In the genomic region with DNA sequence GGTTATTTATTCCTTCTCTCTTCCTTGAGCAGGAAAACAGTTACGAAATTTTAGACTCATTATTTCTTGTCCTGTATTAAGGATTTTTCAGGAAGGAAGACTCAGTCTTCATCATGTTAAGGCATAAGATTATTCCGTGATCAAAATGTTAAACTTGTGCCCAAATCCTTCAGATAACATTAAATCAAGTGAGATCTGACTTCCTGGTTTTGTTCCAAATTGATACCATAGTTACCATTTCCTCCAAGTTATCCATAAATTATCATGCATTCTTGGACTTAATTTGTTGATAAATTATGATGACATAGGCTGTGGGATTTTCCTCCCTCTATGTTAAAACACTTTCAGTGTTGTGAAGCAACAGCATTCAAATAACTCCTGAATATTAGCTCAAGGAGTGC, we compare ENCODE assay signal across 29 cellular contexts. TPM values are rescaled to one million over a fixed set of nuclear protein-coding genes. Genes with fewer than 3 reads are reported as not detected.
DNase-seq lines count a peak whose midpoint lies in the region; ATAC-seq, FAIRE-seq and TF ChIP-seq lines count a peak whose summit lies in the region.
"Had no signal": no experiment of that assay in that cellular context is flagged by ENCODE, and none has a peak within 500 bp of the region (broad histone marks: within the 10 kb centered on the region; RNA-seq: fewer than 3 reads in every experiment).

No MANE protein-coding gene starts in this region.

- DNase-seq in M059J (ENCODE audit: low read depth) (peak; percentile 44), breast epithelium (ENCODE audit: low spot score in 2 of 2) (no peak), keratinocyte (ENCODE audit: low read depth, low spot score) (no peak), tibial artery (no peak), DMS53 (lab: John Stamatoyannopoulos, UW) (no peak), BE2C (no peak)
- DNase-seq: activated CD4-positive, alpha-beta T cell treated with anti-CD3 and anti-CD28 coated beads, Interleukin-2, amount 10 ng/mL, durations not matched to agents 7 days and 5 days; activated CD8-positive, alpha-beta memory T cell treated with anti-CD3 and anti-CD28 coated beads, Interleukin-2, amount 10 ng/mL, durations not matched to agents 7 days and 5 days; body of pancreas; CD4-positive, alpha-beta T cell; DMS153; effector memory CD8-positive, alpha-beta T cell; esophagus squamous epithelium; GDM1; heart left ventricle; left colon; NCI-H1694 treated with DMSO at 0.1 percent for 48 hours; nephron progenitor cell; PC-3; posterior cingulate gyrus; sigmoid colon; stimulated activated CD4-positive, alpha-beta T cell treated with anti-CD3 and anti-CD28 coated beads, Interleukin-15, amount 100 ng/mL, for 24 hours had no signal

- no peaks in the 10 kb centered on the region for H3K9me1 ChIP-seq in keratinocyte (ENCODE audit: control insufficient read depth, extremely low read depth, insufficient read depth, low read length)

- no peaks in the 10 kb centered on the region for H3K36me3 ChIP-seq in breast epithelium
- peaks cover 1 to 10% of the 10 kb centered on the region in 2 experiments for H3K36me3 ChIP-seq in keratinocyte (ENCODE audit: control insufficient read depth in 2 of 2, extremely low read depth in 1 of 2, insufficient read depth in 2 of 2, low read length in 2 of 2)
- no peaks in the 10 kb centered on the region for H3K36me3 ChIP-seq in tibial artery
- no peaks in the 10 kb centered on the region for H3K36me3 ChIP-seq in BE2C
- H3K36me3 ChIP-seq: esophagus squamous epithelium, heart left ventricle, sigmoid colon had no signal

- no peak overlapping the region for H3K4me3 ChIP-seq in breast epithelium
- H3K4me3 ChIP-seq in keratinocyte (ENCODE audit: control insufficient read depth in 2 of 3, extremely low read depth in 1 of 3, insufficient read depth in 2 of 3, low read depth in 1 of 3, low read length in 3 of 3): no peak overlapping the region
- no peak overlapping the region for H3K4me3 ChIP-seq in tibial artery
- no peak overlapping the region for H3K4me3 ChIP-seq in BE2C (ENCODE audit: low read depth, low read length)
- H3K4me3 ChIP-seq: body of pancreas, esophagus squamous epithelium, heart left ventricle, K562, sigmoid colon had no signal

- intact Hi-C loops in breast epithelium (cut with DNase I; ENCODE audit: low total_unique reads) (no loop called here), tibial artery (cut with DNase I; ENCODE audit: low total_unique reads) (no loop called here)

- H3K9ac ChIP-seq in keratinocyte (ENCODE audit: control insufficient read depth, extremely low read depth, insufficient read depth, low read length): no peak overlapping the region

- peak; percentile 49 for FAIRE-seq in keratinocyte (lab: Jason Lieb, UNC)
- FAIRE-seq: GM18507, K562 had no signal

- no peak for ATAC-seq in HG02610 (IDR thresholded peaks at IDR 0.05; ENCODE audit: unreplicated experiment)
- ATAC-seq: activated CD8-positive, alpha-beta memory T cell treated with anti-CD3 and anti-CD28 coated beads, Interleukin-2, amount 10 ng/mL, durations not matched to agents 7 days and 5 days; body of pancreas; effector memory CD8-positive, alpha-beta T cell; HCT116; heart left ventricle; K562; left colon; PC-3 had no signal

- H4K20me1 ChIP-seq in keratinocyte (ENCODE audit: control insufficient read depth, extremely low read depth, insufficient read depth, low read length): no peaks in the 10 kb centered on the region

- TF ChIP-seq POLR2A in breast epithelium (IDR thresholded peaks at IDR 0.05): no peak

- dilution Hi-C loops in keratinocyte (cut with MboI; ENCODE audit: extremely low pct_ligation_motif_present, low sequenced_read_pairs): no loop called here

- peak overlapping the region; percentile 20 for H2AFZ ChIP-seq in keratinocyte (ENCODE audit: control insufficient read depth, low read length)

- H3K27ac ChIP-seq in breast epithelium (peak overlapping the region; percentile 22 to 34), keratinocyte (ENCODE audit: control insufficient read depth, insufficient read depth, low read length) (no peak overlapping the region), tibial artery (peak overlapping the region; percentile 54 to 82)
- H3K27ac ChIP-seq: body of pancreas, heart left ventricle, VCaP had no signal

- H3K27me3 ChIP-seq in breast epithelium (no peaks in the 10 kb centered on the region), keratinocyte (ENCODE audit: control insufficient read depth, extremely low read depth, insufficient read depth, low read length) (no peaks in the 10 kb centered on the region), tibial artery (no peaks in the 10 kb centered on the region), BE2C (peaks cover 7% of the 10 kb centered on the region; the same call in 1 of the 2 replicates)
- H3K27me3 ChIP-seq: body of pancreas, esophagus squamous epithelium, heart left ventricle, sigmoid colon had no signal

- peaks cover 3% of the 10 kb centered on the region for H3K79me2 ChIP-seq in keratinocyte (ENCODE audit: control insufficient read depth, insufficient read depth, low read length)

- TF ChIP-seq CTCF in breast epithelium (IDR thresholded peaks at IDR 0.05) (no peak), keratinocyte (optimal IDR thresholded peaks at IDR 0.05 in 1 of 3, IDR thresholded peaks at IDR 0.05 in 1 of 3, conservative IDR thresholded peaks at IDR 0.05 in 1 of 3; ENCODE audit: extremely low read depth in 1 of 3, insufficient read depth in 2 of 3, low read length in 3 of 3) (no peak), tibial artery (IDR thresholded peaks at IDR 0.05) (no peak), BE2C (IDR thresholded peaks at IDR 0.05; ENCODE audit: low read depth, low read length) (no peak)

- H3K9me3 ChIP-seq in breast epithelium (no peaks in the 10 kb centered on the region), keratinocyte (ENCODE audit: control insufficient read depth, low read depth, low read length) (no peaks in the 10 kb centered on the region), tibial artery (no peaks in the 10 kb centered on the region), BE2C (no peaks in the 10 kb centered on the region)
- H3K9me3 ChIP-seq: body of pancreas, esophagus squamous epithelium, heart left ventricle, sigmoid colon had no signal

- H3K4me1 ChIP-seq in breast epithelium (no peaks in the 10 kb centered on the region), keratinocyte (ENCODE audit: control insufficient read depth, extremely low read depth, insufficient read depth, low read length) (peaks cover 32% of the 10 kb centered on the region), tibial artery (peaks cover 0 to 86% (median 28%) of the 10 kb centered on the region in 4 donors), BE2C (no peaks in the 10 kb centered on the region)

- no peak overlapping the region for H3K4me2 ChIP-seq in keratinocyte (ENCODE audit: control insufficient read depth, extremely low read depth, insufficient read depth, low read depth, low read length)

RNA-seq across cellular contexts. Expression of gene EFEMP1, which starts 31.9 kb away (rescaled TPM):
- 91.3 and 128 TPM in 2 replicates for total RNA-seq in M059J (2014; rRNA removed; shearing (Covaris generic))
- 100 to 1,000 TPM; 186 to 445 (median 273) TPM for total RNA-seq in breast epithelium
- 176 to 285 TPM (median 234 TPM) in 3 replicates for polyA plus RNA-seq in keratinocyte
- polyA plus RNA-seq in keratinocyte (2011; ENCODE audit: low read depth): 29.3 TPM
- 80.8 and 128 TPM in 2 replicates for polyA plus RNA-seq in keratinocyte (2011; cell fraction: cytosol; rRNA removed)
- polyA plus RNA-seq in keratinocyte (2011; cell fraction: nucleus; rRNA removed): 212 and 243 TPM in 2 replicates
- polyA plus RNA-seq in keratinocyte (2012; ENCODE audit: low replicate concordance): 44.9 and 156 TPM in 2 replicates
- polyA minus RNA-seq in keratinocyte: 159 to 294 TPM (median 228 TPM) in 3 replicates
- 153 TPM for polyA minus RNA-seq in keratinocyte (2011; cell fraction: cytosol; rRNA and poly(A)+ RNA removed)
- 120 and 192 TPM in 2 replicates for polyA minus RNA-seq in keratinocyte (2011; cell fraction: nucleus; rRNA and poly(A)+ RNA removed)
- polyA plus RNA-seq in BE2C (2012; ENCODE audit: insufficient read depth, insufficient read length, low read depth): not detected
- total RNA-seq: activated CD4-positive, alpha-beta T cell treated with anti-CD3 and anti-CD28 coated beads, Interleukin-2, amount 10 ng/mL, durations not matched to agents 7 days and 5 days; activated CD8-positive, alpha-beta memory T cell treated with anti-CD3 and anti-CD28 coated beads, Interleukin-2, amount 10 ng/mL, durations not matched to agents 7 days and 5 days; activated T-helper 1 cell treated with anti-CD3 and anti-CD28 coated beads, Interleukin-12 subunit alpha, Interleukin-12 subunit beta, Interleukin-2, Interleukin-4 antibody, amounts not matched to agents 30 ng/mL and 10 ng/mL and 1 ng/mL, durations not matched to agents 14 hours and 24 hours and 36 hours; CD4-positive, alpha-beta T cell; T-helper 2 cell treated with Interferon-gamma antibody and Interleukin-4, amounts not matched to agents 100 ng/mL and 5 ng/mL, for 36 hours had no signal
